In genomic region chr11:112223125-112223524, GRCh38 we compare ENCODE assay signal across 1 cellular context.
TF ChIP-seq lines count a peak whose summit lies in the region.

No MANE protein-coding gene starts in this region.

TF ChIP-seq in HepG2, 621 proteins besides CTCF, POLR2A, EP300 and RAD21:
- TF ChIP-seq ELF1 (CRISPR knock-in tag; IDR thresholded peaks at IDR 0.05) (no peak), RERE (CRISPR knock-in tag; IDR thresholded peaks at IDR 0.05; ENCODE audit: low read depth) (no peak), HNRNPL (IDR thresholded peaks at IDR 0.05; ENCODE audit: low read depth, low read length) (no peak), ZBTB1 (CRISPR knock-in tag; IDR thresholded peaks at IDR 0.05; ENCODE audit: borderline replicate concordance) (no peak), KAT8 (CRISPR knock-in tag; IDR thresholded peaks at IDR 0.05) (no peak), ATF2 (CRISPR knock-in tag; IDR thresholded peaks at IDR 0.05) (no peak)
